7 cellular contexts compared by ENCODE assay signal in genomic region chr9:2291980-2292704, GRCh38.
A peak's percentile ranks its signal among the peaks of the same experiment; 100 is the strongest.
DNase-seq lines count a peak whose midpoint lies in the region; ATAC-seq, FAIRE-seq and TF ChIP-seq lines count a peak whose summit lies in the region.

No MANE protein-coding gene starts in this region.

- no peak overlapping the region for H3K4me3 Mint-ChIP-seq in activated T-helper 2 cell treated with anti-CD3 and anti-CD28 coated beads, Interferon-gamma antibody, Interleukin-2, Interleukin-4, amounts not matched to agents 10 μg/mL and 5 μg/mL and 100 μg/mL, durations not matched to agents 14 hours and 24 hours and 36 hours (ENCODE audit: low read depth)

- ATAC-seq in esophagus mucosa: peak; percentile 94
- no peak for ATAC-seq in HG03135 (IDR thresholded peaks at IDR 0.05; ENCODE audit: unreplicated experiment)

- TF ChIP-seq CTCF in LNCaP clone FGC (IDR thresholded peaks at IDR 0.05; ENCODE audit: control insufficient read depth, extremely low read depth, insufficient read depth): no peak

- H3K27ac Mint-ChIP-seq in activated T-helper 2 cell treated with anti-CD3 and anti-CD28 coated beads, Interferon-gamma antibody, Interleukin-2, Interleukin-4, amounts not matched to agents 10 μg/mL and 5 μg/mL and 100 μg/mL, durations not matched to agents 14 hours and 24 hours and 36 hours: no peak overlapping the region

- FAIRE-seq in urothelium cell line (lab: Jason Lieb, UNC): no peak

- H3K4me3 ChIP-seq in LNCaP clone FGC (ENCODE audit: low read depth, low read length) (no peak overlapping the region), skin epidermis (no peak overlapping the region)

- H3K9me3 Mint-ChIP-seq in activated T-helper 2 cell treated with anti-CD3 and anti-CD28 coated beads, Interferon-gamma antibody, Interleukin-2, Interleukin-4, amounts not matched to agents 10 μg/mL and 5 μg/mL and 100 μg/mL, durations not matched to agents 14 hours and 24 hours and 36 hours: no peaks in the 10 kb centered on the region

- no peaks in the 10 kb centered on the region for H3K36me3 Mint-ChIP-seq in activated T-helper 2 cell treated with anti-CD3 and anti-CD28 coated beads, Interferon-gamma antibody, Interleukin-2, Interleukin-4, amounts not matched to agents 10 μg/mL and 5 μg/mL and 100 μg/mL, durations not matched to agents 14 hours and 24 hours and 36 hours (ENCODE audit: low read depth)

- H3K4me1 Mint-ChIP-seq in activated T-helper 2 cell treated with anti-CD3 and anti-CD28 coated beads, Interferon-gamma antibody, Interleukin-2, Interleukin-4, amounts not matched to agents 10 μg/mL and 5 μg/mL and 100 μg/mL, durations not matched to agents 14 hours and 24 hours and 36 hours (ENCODE audit: low read depth): no peaks in the 10 kb centered on the region

- DNase-seq in LNCaP clone FGC (ENCODE audit: low read depth) (peak; percentile 88), NCI-H524 treated with DMSO at 0.1 percent for 48 hours (lab: John Stamatoyannopoulos, UW) (peak; percentile 89), urothelium cell line (ENCODE audit: low spot score) (no peak)
- DNase-seq in activated T-helper 2 cell treated with anti-CD3 and anti-CD28 coated beads, Interferon-gamma antibody, Interleukin-2, Interleukin-4, amounts not matched to agents 10 μg/mL and 5 μg/mL and 100 μg/mL, durations not matched to agents 14 hours and 24 hours and 36 hours (ENCODE audit: low spot score): no peak

- H3K27me3 Mint-ChIP-seq in activated T-helper 2 cell treated with anti-CD3 and anti-CD28 coated beads, Interferon-gamma antibody, Interleukin-2, Interleukin-4, amounts not matched to agents 10 μg/mL and 5 μg/mL and 100 μg/mL, durations not matched to agents 14 hours and 24 hours and 36 hours (ENCODE audit: low read depth): peaks cover 5% of the 10 kb centered on the region

- intact Hi-C loops in activated T-helper 2 cell treated with anti-CD3 and anti-CD28 coated beads, Interferon-gamma antibody, Interleukin-2, Interleukin-4, amounts not matched to agents 10 μg/mL and 5 μg/mL and 100 μg/mL, durations not matched to agents 14 hours and 24 hours and 36 hours (cut with micrococcal nuclease): no loop called here

- peak overlapping the region in 11 of 21 experiments; percentile 13 to 70 (median 48) for H3K27ac ChIP-seq in skin epidermis

Comparison
In these comparisons a context has a peak if more than half of its experiments do, and no peak if none do; other contexts are left out.
1. DNase-seq: peak in LNCaP clone FGC (single experiment) and NCI-H524 treated with DMSO at 0.1 percent for 48 hours (single experiment); none in urothelium cell line (single experiment) and activated T-helper 2 cell treated with anti-CD3 and anti-CD28 coated beads, Interferon-gamma antibody, Interleukin-2, Interleukin-4, amounts not matched to agents 10 μg/mL and 5 μg/mL and 100 μg/mL, durations not matched to agents 14 hours and 24 hours and 36 hours (single experiment).